In genomic region chr2:75173746-75174145, GRCh38 we compare ENCODE assay signal across 33 cellular contexts. TPM values are rescaled to one million over a fixed set of nuclear protein-coding genes. Genes with fewer than 3 reads are reported as not detected.
"Had no signal": no experiment of that assay in that cellular context is flagged by ENCODE, and none has a peak within 500 bp of the region (broad histone marks: within the 10 kb centered on the region; RNA-seq: fewer than 3 reads in every experiment).

No MANE protein-coding gene starts in this region.

- ATAC-seq: activated CD4-positive, CD25-positive, alpha-beta regulatory T cell treated with anti-CD3 and anti-CD28 coated beads, Interleukin-2, amount 50 U/mL, for 24 hours; body of pancreas; left cardiac atrium; left ventricle myocardium superior; pancreas; psoas muscle; stimulated activated memory B cell treated with anti-CD40 and anti-IgM and Interleukin-4, amounts not matched to agents 10 μg/mL and 1 μg/mL and 100 μg/mL, for 72 hours; stimulated activated naive CD8-positive, alpha-beta T cell treated with anti-CD3 and anti-CD28 coated beads, Interleukin-15, amount 100 ng/mL, for 72 hours had no signal

- H3K4me1 Mint-ChIP-seq: activated naive CD8-positive, alpha-beta T cell treated with anti-CD3 and anti-CD28 coated beads for 36 hours; nephron; stimulated activated memory B cell treated with anti-CD40 and anti-IgM and Interleukin-4, amounts not matched to agents 10 μg/mL and 1 μg/mL and 100 μg/mL, for 72 hours; stimulated activated naive CD8-positive, alpha-beta T cell treated with anti-CD3 and anti-CD28 coated beads, Interleukin-15, amount 100 ng/mL, for 72 hours had no signal

- DNase-seq: activated CD4-positive, alpha-beta memory T cell treated with anti-CD3 and anti-CD28 coated beads for 36 hours; activated CD4-positive, alpha-beta T cell treated with anti-CD3 and anti-CD28 coated beads for 48 hours; activated CD8-positive, alpha-beta memory T cell treated with anti-CD3 and anti-CD28 coated beads, Interleukin-2, amount 50 U/mL, for 4 hours; activated effector memory CD4-positive, alpha-beta T cell treated with anti-CD3 and anti-CD28 coated beads, Interleukin-2, amount 50 U/mL, for 16 hours; activated naive CD4-positive, alpha-beta T cell treated with anti-CD3 and anti-CD28 coated beads for 36 hours; activated naive CD8-positive, alpha-beta T cell treated with anti-CD3 and anti-CD28 coated beads for 36 hours; activated T-cell treated with anti-CD3 and anti-CD28 coated beads, Interleukin-2, amount 50 U/mL, for 1 hour; adrenal gland; aorta; body of pancreas; dermis blood vessel endothelial cell; effector CD4-positive, alpha-beta T cell; left cardiac atrium; left ventricle myocardium superior; mammary epithelial cell; nucleus accumbens; pancreas; psoas muscle; stimulated activated CD4-positive, alpha-beta T cell treated with anti-CD3 and anti-CD28 coated beads, Interleukin-1b, Interleukin-23, amount 100 ng/mL, for 48 hours; stimulated activated CD4-positive, alpha-beta T cell treated with anti-CD3 and anti-CD28 coated beads, Interleukin-4, amount 100 ng/mL, for 4 hours; stimulated activated CD8-positive, alpha-beta memory T cell treated with anti-CD3 and anti-CD28 coated beads, Interleukin-4, amount 100 ng/mL, for 48 hours; stimulated activated naive CD8-positive, alpha-beta T cell treated with anti-CD3 and anti-CD28 coated beads, Interleukin-15, amount 100 ng/mL, for 72 hours; substantia nigra; upper lobe of left lung had no signal

- H3K9me3 Mint-ChIP-seq: activated CD4-positive, alpha-beta memory T cell treated with anti-CD3 and anti-CD28 coated beads for 36 hours; activated naive CD4-positive, alpha-beta T cell treated with anti-CD3 and anti-CD28 coated beads for 36 hours; activated T-helper 1 cell treated with anti-CD3 and anti-CD28 coated beads, Interleukin-12 subunit alpha, Interleukin-12 subunit beta, Interleukin-2, Interleukin-4 antibody, amounts not matched to agents 30 ng/mL and 10 ng/mL and 1 ng/mL, durations not matched to agents 14 hours and 24 hours and 36 hours had no signal

- H3K27ac Mint-ChIP-seq: activated CD4-positive, alpha-beta memory T cell treated with anti-CD3 and anti-CD28 coated beads for 36 hours; activated naive CD4-positive, alpha-beta T cell treated with anti-CD3 and anti-CD28 coated beads for 36 hours; activated naive CD8-positive, alpha-beta T cell treated with anti-CD3 and anti-CD28 coated beads for 36 hours; activated T-helper 1 cell treated with anti-CD3 and anti-CD28 coated beads, Interleukin-12 subunit alpha, Interleukin-12 subunit beta, Interleukin-2, Interleukin-4 antibody, amounts not matched to agents 30 ng/mL and 10 ng/mL and 1 ng/mL, durations not matched to agents 14 hours and 24 hours and 36 hours; nephron; stimulated activated memory B cell treated with anti-CD40 and anti-IgM and Interleukin-4, amounts not matched to agents 10 μg/mL and 1 μg/mL and 100 μg/mL, for 72 hours; stimulated activated naive CD8-positive, alpha-beta T cell treated with anti-CD3 and anti-CD28 coated beads, Interleukin-15, amount 100 ng/mL, for 72 hours had no signal

- H3K4me3 ChIP-seq: adrenal gland, body of pancreas, pancreas, psoas muscle, smooth muscle cell, upper lobe of left lung, vagina had no signal

- H3K27me3 Mint-ChIP-seq: activated CD4-positive, alpha-beta memory T cell treated with anti-CD3 and anti-CD28 coated beads for 36 hours; activated naive CD8-positive, alpha-beta T cell treated with anti-CD3 and anti-CD28 coated beads for 36 hours; stimulated activated naive CD8-positive, alpha-beta T cell treated with anti-CD3 and anti-CD28 coated beads, Interleukin-15, amount 100 ng/mL, for 72 hours had no signal

- H3K36me3 ChIP-seq: adrenal gland, pancreas, upper lobe of left lung, vagina had no signal

- H3K27me3 ChIP-seq: adrenal gland, body of pancreas, pancreas, upper lobe of left lung, vagina had no signal

- H3K4me1 ChIP-seq: adrenal gland, body of pancreas, pancreas, psoas muscle, upper lobe of left lung, vagina had no signal

- H3K36me3 Mint-ChIP-seq: activated CD4-positive, alpha-beta memory T cell treated with anti-CD3 and anti-CD28 coated beads for 36 hours; activated naive CD8-positive, alpha-beta T cell treated with anti-CD3 and anti-CD28 coated beads for 36 hours; stimulated activated memory B cell treated with anti-CD40 and anti-IgM and Interleukin-4, amounts not matched to agents 10 μg/mL and 1 μg/mL and 100 μg/mL, for 72 hours had no signal

- H3K27ac ChIP-seq: adrenal gland, body of pancreas, pancreas, psoas muscle, upper lobe of left lung, vagina, VCaP had no signal

- H3K9me3 ChIP-seq: adrenal gland, body of pancreas, pancreas, psoas muscle, upper lobe of left lung, vagina had no signal

- H3K4me3 Mint-ChIP-seq: activated CD4-positive, alpha-beta memory T cell treated with anti-CD3 and anti-CD28 coated beads for 36 hours; activated naive CD4-positive, alpha-beta T cell treated with anti-CD3 and anti-CD28 coated beads for 36 hours; activated naive CD8-positive, alpha-beta T cell treated with anti-CD3 and anti-CD28 coated beads for 36 hours; activated T-helper 1 cell treated with anti-CD3 and anti-CD28 coated beads, Interleukin-12 subunit alpha, Interleukin-12 subunit beta, Interleukin-2, Interleukin-4 antibody, amounts not matched to agents 30 ng/mL and 10 ng/mL and 1 ng/mL, durations not matched to agents 14 hours and 24 hours and 36 hours; nephron; stimulated activated memory B cell treated with anti-CD40 and anti-IgM and Interleukin-4, amounts not matched to agents 10 μg/mL and 1 μg/mL and 100 μg/mL, for 72 hours; stimulated activated naive CD8-positive, alpha-beta T cell treated with anti-CD3 and anti-CD28 coated beads, Interleukin-15, amount 100 ng/mL, for 72 hours had no signal

- H3K4me2 ChIP-seq: smooth muscle cell had no signal

RNA-seq across cellular contexts. Expression of gene TACR1, which starts 25.6 kb away (rescaled TPM):
- total RNA-seq: activated CD4-positive, alpha-beta memory T cell treated with anti-CD3 and anti-CD28 coated beads for 36 hours; activated CD8-positive, alpha-beta memory T cell treated with anti-CD3 and anti-CD28 coated beads for 36 hours; activated naive CD4-positive, alpha-beta T cell treated with anti-CD3 and anti-CD28 coated beads for 36 hours; activated naive CD8-positive, alpha-beta T cell treated with anti-CD3 and anti-CD28 coated beads for 36 hours; activated T-helper 1 cell treated with anti-CD3 and anti-CD28 coated beads, Interleukin-12 subunit alpha, Interleukin-12 subunit beta, Interleukin-2, Interleukin-4 antibody, amounts not matched to agents 30 ng/mL and 10 ng/mL and 1 ng/mL, durations not matched to agents 14 hours and 24 hours and 36 hours; dermis blood vessel endothelial cell; epithelial cell of proximal tubule; mammary epithelial cell had no signal
